ENCODE assay signal across 30 cellular contexts in genomic region chr11:35761887-35762286, GRCh38.
"Had no signal": no experiment of that assay in that cellular context is flagged by ENCODE, and none has a peak within 500 bp of the region (broad histone marks: within the 10 kb centered on the region; RNA-seq: fewer than 3 reads in every experiment).

No MANE protein-coding gene starts in this region.

- H3K9me3 ChIP-seq: SK-N-SH had no signal

- H3K27me3 Mint-ChIP-seq: activated CD4-positive, alpha-beta memory T cell treated with anti-CD3 and anti-CD28 coated beads, Interleukin-2, amount 10 ng/mL, durations not matched to agents 7 days and 5 days; activated CD4-positive, alpha-beta T cell treated with anti-CD3 and anti-CD28 coated beads for 36 hours; activated naive CD8-positive, alpha-beta T cell; activated T-helper 17 cell treated with anti-CD3 and anti-CD28 coated beads, Interleukin-2, amount 50 U/mL, for 72 hours; brain; central memory CD8-positive, alpha-beta T cell had no signal

- H3K27ac Mint-ChIP-seq: activated CD4-positive, alpha-beta memory T cell treated with anti-CD3 and anti-CD28 coated beads, Interleukin-2, amount 10 ng/mL, durations not matched to agents 7 days and 5 days; activated CD4-positive, alpha-beta T cell treated with anti-CD3 and anti-CD28 coated beads for 36 hours; activated naive CD4-positive, alpha-beta T cell treated with anti-CD3 and anti-CD28 coated beads for 36 hours; activated naive CD8-positive, alpha-beta T cell; activated T-helper 17 cell treated with anti-CD3 and anti-CD28 coated beads, Interleukin-2, amount 50 U/mL, for 72 hours; brain had no signal

- ATAC-seq: activated CD4-positive, alpha-beta T cell treated with anti-CD3 and anti-CD28 coated beads for 36 hours; activated T-helper 17 cell treated with anti-CD3 and anti-CD28 coated beads, Interleukin-2, amount 50 U/mL, for 72 hours; Panc1 had no signal

- FAIRE-seq: astrocyte had no signal

- H3K9ac ChIP-seq: SK-N-SH had no signal

- DNase-seq: activated CD4-positive, alpha-beta memory T cell treated with anti-CD3 and anti-CD28 coated beads, Interleukin-2, amount 10 ng/mL, durations not matched to agents 7 days and 5 days; activated CD4-positive, alpha-beta T cell treated with anti-CD3 and anti-CD28 coated beads for 36 hours; activated CD4-positive, alpha-beta T cell treated with anti-CD3 and anti-CD28 coated beads, Interleukin-2, amount 50 U/mL, for 1 hour; activated CD4-positive, CD25-positive, alpha-beta regulatory T cell; activated gamma-delta T cell; activated naive CD4-positive, alpha-beta T cell treated with anti-CD3 and anti-CD28 coated beads for 36 hours; activated T-cell treated with anti-CD3 and anti-CD28 coated beads for 4 hours; activated T-cell treated with anti-CD3 and anti-CD28 coated beads, Interleukin-2, amount 50 U/mL, for 48 hours; amygdala; NCI-H1105 treated with DMSO at 0.1 percent for 48 hours; NCI-H146; NCI-H187 treated with DMSO at 0.1 percent for 48 hours; NCI-H2081 treated with DMSO at 0.1 percent for 48 hours; NCI-H2227 treated with DMSO at 0.1 percent for 48 hours; NCI-H446 treated with DMSO at 0.1 percent for 48 hours; NCI-H524 treated with DMSO at 0.1 percent for 48 hours; NK-92 treated with Interleukin-12 subunit alpha and Interleukin-12 subunit beta, amount 100 ng/mL, for 24 hours; OCI-M1; Right ventricle myocardium superior; SJCRH30; SK-N-SH; T-helper 1 cell had no signal

- H3K9me3 Mint-ChIP-seq: activated T-helper 17 cell treated with anti-CD3 and anti-CD28 coated beads, Interleukin-2, amount 50 U/mL, for 72 hours; central memory CD8-positive, alpha-beta T cell had no signal

- H3K4me3 Mint-ChIP-seq: activated CD4-positive, alpha-beta memory T cell treated with anti-CD3 and anti-CD28 coated beads, Interleukin-2, amount 10 ng/mL, durations not matched to agents 7 days and 5 days; activated CD4-positive, alpha-beta T cell treated with anti-CD3 and anti-CD28 coated beads for 36 hours; activated naive CD4-positive, alpha-beta T cell treated with anti-CD3 and anti-CD28 coated beads for 36 hours; activated naive CD8-positive, alpha-beta T cell; activated T-helper 17 cell treated with anti-CD3 and anti-CD28 coated beads, Interleukin-2, amount 50 U/mL, for 72 hours; brain; central memory CD8-positive, alpha-beta T cell had no signal

- H3K4me3 ChIP-seq: SJCRH30 had no signal

- H3K27me3 ChIP-seq: SJCRH30 had no signal

- H3K27ac ChIP-seq: RWPE1, SJCRH30, VCaP had no signal

- H3K4me1 ChIP-seq: SJCRH30 had no signal

- H3K4me1 Mint-ChIP-seq: activated CD4-positive, alpha-beta memory T cell treated with anti-CD3 and anti-CD28 coated beads, Interleukin-2, amount 10 ng/mL, durations not matched to agents 7 days and 5 days had no signal
